Comparison of ENCODE assay signal across 21 cellular contexts in the genomic region with DNA sequence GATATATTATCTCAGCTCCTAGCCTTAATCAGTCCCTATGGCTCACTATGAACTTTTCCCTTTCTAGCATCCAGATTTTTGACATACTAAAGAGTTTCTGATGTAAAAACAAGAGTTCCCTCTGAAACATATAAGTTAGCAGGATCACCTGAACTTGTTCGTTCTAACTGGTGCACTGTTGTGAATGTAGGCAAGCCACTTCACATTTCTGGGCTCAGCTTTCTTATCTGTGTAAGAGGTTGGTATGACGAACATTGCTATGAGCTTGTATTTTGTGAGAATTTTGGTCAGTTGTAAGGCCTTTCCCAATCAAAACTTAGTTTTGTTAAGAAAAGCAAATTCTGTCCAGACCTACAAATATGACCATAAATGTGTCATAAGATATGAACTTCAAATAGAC. TPM values are rescaled to one million over a fixed set of nuclear protein-coding genes. Genes with fewer than 3 reads are reported as not detected.
DNase-seq lines count a peak whose midpoint lies in the region; ATAC-seq, FAIRE-seq and TF ChIP-seq lines count a peak whose summit lies in the region.
"Had no signal": no experiment of that assay in that cellular context is flagged by ENCODE, and none has a peak within 500 bp of the region (broad histone marks: within the 10 kb centered on the region; RNA-seq: fewer than 3 reads in every experiment).

No MANE protein-coding gene starts in this region.

- FAIRE-seq in urothelium cell line (lab: Jason Lieb, UNC), result peak; percentile 70
- FAIRE-seq: GM18507 had no signal

- intact Hi-C loops in left ventricle myocardium inferior (cut with micrococcal nuclease) (no loop called here), Right ventricle myocardium inferior (cut with DNase I) (loop anchor here (5.0 kb wide), 1 partner anchor 45 kb away; the partner anchor contains the start of gene MAGI2), ascending aorta (cut with DNase I) (loop anchor here (5.0 kb wide), 1 partner anchor 45 kb away; the partner anchor contains the start of gene MAGI2)

- peak overlapping the region; percentile 13 for H3K4me3 ChIP-seq in left ventricle myocardium inferior
- H3K4me3 ChIP-seq in ascending aorta, result no peak overlapping the region
- H3K4me3 ChIP-seq: GM23248, MG63, PC-9 had no signal

- H3K27me3 ChIP-seq in left ventricle myocardium inferior (ENCODE audit: low read depth), result no peaks in the 10 kb centered on the region
- no peaks in the 10 kb centered on the region for H3K27me3 ChIP-seq in ascending aorta
- H3K27me3 ChIP-seq: MG63 had no signal

- H3K36me3 ChIP-seq in left ventricle myocardium inferior (no peaks in the 10 kb centered on the region), ascending aorta (no peaks in the 10 kb centered on the region)
- H3K36me3 ChIP-seq: MG63 had no signal

- H3K9me3 ChIP-seq in left ventricle myocardium inferior (replicated peaks), result no peaks in the 10 kb centered on the region
- H3K9me3 ChIP-seq in ascending aorta, result no peaks in the 10 kb centered on the region
- H3K9me3 ChIP-seq: MG63 had no signal

- peaks cover 47% of the 10 kb centered on the region for H3K4me1 ChIP-seq in left ventricle myocardium inferior
- H3K4me1 ChIP-seq in ascending aorta, result peaks cover 0 to 17% of the 10 kb centered on the region in 2 donors

- TF ChIP-seq CTCF in left ventricle myocardium inferior (IDR thresholded peaks at IDR 0.05; ENCODE audit: borderline replicate concordance) (no peak), ascending aorta (IDR thresholded peaks at IDR 0.05) (no peak)

- H3K27ac ChIP-seq in left ventricle myocardium inferior (replicated peaks) (no peak overlapping the region), ascending aorta (peak overlapping the region; percentile 36 to 42)
- H3K27ac ChIP-seq: GM23248, PC-9 had no signal

- no peak for DNase-seq in left ventricle myocardium inferior
- DNase-seq in Right ventricle myocardium inferior (ENCODE audit: missing footprints), result no peak
- DNase-seq in ascending aorta (ENCODE audit: low spot score in 2 of 2), result no peak
- peak; percentile 28 for DNase-seq in iris pigment epithelial cell (ENCODE audit: low read depth)
- DNase-seq in urothelium cell line (ENCODE audit: low spot score), result no peak
- no peak for DNase-seq in NCI-H524 treated with DMSO at 0.1 percent for 48 hours (lab: John Stamatoyannopoulos, UW)
- no peak for DNase-seq in Kasumi-1 (lab: John Stamatoyannopoulos, UW)
- DNase-seq: GM23248, H9, KBM-7, MG63, NCI-H1105 treated with DMSO at 0.1 percent for 48 hours, NCI-H146, NCI-H2029, NCI-H446, NCI-H526, PC-9, RPMI8226, SHP77 treated with DMSO at 0.1 percent for 48 hours had no signal

- ATAC-seq in Right ventricle myocardium inferior (no peak), GM19035 (IDR thresholded peaks at IDR 0.05; ENCODE audit: unreplicated experiment) (no peak)

RNA-seq across cellular contexts. Expression of gene MAGI2, which starts 46.1 kb away (rescaled TPM):
- total RNA-seq in left ventricle myocardium inferior (4.5 TPM), Right ventricle myocardium inferior (3.1 TPM), ascending aorta (4.0 TPM)
